19 cellular contexts compared by ENCODE assay signal in genomic region chr6:20678831-20679352, GRCh38.
"Had no signal": no experiment of that assay in that cellular context is flagged by ENCODE, and none has a peak within 500 bp of the region (broad histone marks: within the 10 kb centered on the region; RNA-seq: fewer than 3 reads in every experiment).

No MANE protein-coding gene starts in this region.

- H3K4me3 ChIP-seq: adrenal gland, gastroesophageal sphincter, heart left ventricle, prostate gland, skin epidermis, tibial artery had no signal

- H3K9me3 ChIP-seq: adrenal gland, gastroesophageal sphincter, heart left ventricle, prostate gland, tibial artery had no signal

- H3K9me3 Mint-ChIP-seq: activated naive CD4-positive, alpha-beta T cell treated with anti-CD3 and anti-CD28 coated beads, Interleukin-2, amount 50 U/mL, for 24 hours; memory B cell had no signal

- H3K27me3 ChIP-seq: adrenal gland, gastroesophageal sphincter, heart left ventricle, tibial artery had no signal

- H3K27ac ChIP-seq: adrenal gland, gastroesophageal sphincter, heart left ventricle, prostate gland, skin epidermis, tibial artery, VCaP had no signal

- DNase-seq: activated CD4-positive, alpha-beta T cell treated with anti-CD3 and anti-CD28 coated beads for 1 hour; activated gamma-delta T cell; activated T-cell treated with anti-CD3 and anti-CD28 coated beads, Interleukin-2, amount 50 U/mL, for 72 hours; adrenal gland; cerebellar nuclear complex; effector CD4-positive, alpha-beta T cell; heart left ventricle; left ventricle myocardium superior; naive thymus-derived CD8-positive, alpha-beta T cell; right cardiac atrium; stimulated activated naive CD8-positive, alpha-beta T cell treated with anti-CD3 and anti-CD28 coated beads, Interleukin-15, Interleukin-2, amounts not matched to agents 100 U/mL and 50 U/mL, for 24 hours; substantia nigra; tibial artery had no signal

- H3K36me3 ChIP-seq: adrenal gland, gastroesophageal sphincter, heart left ventricle, prostate gland, tibial artery had no signal

- H3K4me1 ChIP-seq: adrenal gland, prostate gland had no signal

- H3K27me3 Mint-ChIP-seq: activated naive CD4-positive, alpha-beta T cell treated with anti-CD3 and anti-CD28 coated beads, Interleukin-2, amount 50 U/mL, for 24 hours; memory B cell; naive thymus-derived CD8-positive, alpha-beta T cell had no signal

- H3K4me3 Mint-ChIP-seq: activated naive CD4-positive, alpha-beta T cell treated with anti-CD3 and anti-CD28 coated beads, Interleukin-2, amount 50 U/mL, for 24 hours; activated T-cell treated with anti-CD3 and anti-CD28 coated beads, Interleukin-2, amount 50 U/mL, for 72 hours; memory B cell; naive thymus-derived CD8-positive, alpha-beta T cell had no signal

- ATAC-seq: activated T-cell treated with anti-CD3 and anti-CD28 coated beads, Interleukin-2, amount 50 U/mL, for 72 hours; gastroesophageal sphincter; heart left ventricle; left ventricle myocardium superior; naive thymus-derived CD8-positive, alpha-beta T cell; right cardiac atrium; stimulated activated naive CD8-positive, alpha-beta T cell treated with anti-CD3 and anti-CD28 coated beads, Interleukin-15, Interleukin-2, amounts not matched to agents 100 U/mL and 50 U/mL, for 24 hours had no signal

- H3K27ac Mint-ChIP-seq: activated naive CD4-positive, alpha-beta T cell treated with anti-CD3 and anti-CD28 coated beads, Interleukin-2, amount 50 U/mL, for 24 hours; memory B cell had no signal
